9 cellular contexts compared by ENCODE assay signal in genomic region chr12:54588110-54588831, GRCh38. TPM values are rescaled to one million over a fixed set of nuclear protein-coding genes. Genes with fewer than 3 reads are reported as not detected.
DNase-seq lines count a peak whose midpoint lies in the region; ATAC-seq, FAIRE-seq and TF ChIP-seq lines count a peak whose summit lies in the region.
"Had no signal": no experiment of that assay in that cellular context is flagged by ENCODE, and none has a peak within 500 bp of the region (broad histone marks: within the 10 kb centered on the region; RNA-seq: fewer than 3 reads in every experiment).

TSS of gene PPP1R1A (minus strand) at chr12:54588659. CDS start at chr12:54588488, 171 bp downstream.

- no peaks in the 10 kb centered on the region for H4K20me1 ChIP-seq in HepG2 (ENCODE audit: insufficient read depth, low read length)

- H3K9me3 ChIP-seq in HepG2 (ENCODE audit: low read length) = no peaks in the 10 kb centered on the region
- no peaks in the 10 kb centered on the region for H3K9me3 ChIP-seq in stomach smooth muscle (ENCODE audit: control insufficient read depth in 2 of 2, low read length in 2 of 2)

- DNase-seq in DMS53 (lab: John Stamatoyannopoulos, UW) (peak; percentile 52), DMS53 treated with DMSO at 0.1 percent for 48 hours (lab: John Stamatoyannopoulos, UW; ENCODE audit: unreplicated experiment) (no peak), HepG2 (ENCODE audit: low spot score) (no peak), dermis blood vessel endothelial cell (no peak), GM13976 (ENCODE audit: low spot score) (no peak)
- no peak for DNase-seq in activated CD4-positive, CD25-positive, alpha-beta regulatory T cell treated with anti-CD3 and anti-CD28 coated beads, Interleukin-2, amount 50 U/mL, for 72 hours

- H3K4me1 Mint-ChIP-seq in brain = peaks cover 82% of the 10 kb centered on the region

- in situ Hi-C loops in HepG2 (cut with HindIII; ENCODE audit: extremely low pct_ligation_motif_present, low pct_unique_long_range_greater_than_20kb) (no loop called here), GM13976 (cut with MboI; ENCODE audit: low sequenced_read_pairs, unreplicated experiment) (no loop called here)

- H3K27ac ChIP-seq in HepG2 (ENCODE audit: extremely low read length, insufficient read depth, low read length) (no peak within 1 kb of the TSS), stomach smooth muscle (ENCODE audit: low read length) (peak within 1 kb of the TSS; percentile 82)

- TF ChIP-seq EP300 in HepG2 (IDR thresholded peaks at IDR 0.05; ENCODE audit: low read depth in 2 of 2, low read length in 2 of 2) (no peak), HepG2 (CRISPR knock-in tag; IDR thresholded peaks at IDR 0.05; ENCODE audit: borderline replicate concordance) (no peak)

- intact Hi-C loops in HepG2 (cut with micrococcal nuclease; ENCODE audit: unreplicated experiment) = no loop called here

- WGBS in HepG2 (ENCODE audit: low lambda C conversion rate) = 13% methylated on average over 17 of the region's 75 CpGs

- FAIRE-seq in HepG2 (lab: Jason Lieb, UNC) = no peak
- FAIRE-seq: A204.1 had no signal

- H2AFZ ChIP-seq in HepG2 (ENCODE audit: low read length) = no peak within 1 kb of the TSS

- ATAC-seq in HepG2 = peak; percentile 35

- H3K27ac Mint-ChIP-seq in brain = peak within 1 kb of the TSS in 3 of 5 experiments; percentile 43 to 76 (median 75)

- no peak for TF ChIP-seq POLR2A in HepG2 (IDR thresholded peaks at IDR 0.05; ENCODE audit: insufficient read depth in 1 of 2, low read depth in 2 of 2, low read length in 2 of 2)

- POLR2A ChIA-PET in HepG2 (lab: Yijun Ruan, JAX) = no interaction called here

- no peak for TF ChIP-seq RAD21 in HepG2 (CRISPR knock-in tag; IDR thresholded peaks at IDR 0.05)

- H3K4me1 ChIP-seq in HepG2 (ENCODE audit: insufficient read depth, low read length) (peaks cover 14% of the 10 kb centered on the region), stomach smooth muscle (ENCODE audit: control insufficient read depth, insufficient read depth, low read length) (peaks cover 65% of the 10 kb centered on the region)

- peaks cover 0 to 2% (median 0%) of the 10 kb centered on the region in 5 experiments for H3K9me3 Mint-ChIP-seq in brain

- H3K9ac ChIP-seq in HepG2 (ENCODE audit: insufficient read depth, low read depth, low read length) = no peak within 1 kb of the TSS
- peak within 1 kb of the TSS; percentile 68 to 73 for H3K9ac ChIP-seq in stomach smooth muscle (ENCODE audit: low read length in 2 of 2)

- H3K36me3 ChIP-seq in HepG2 (replicated peaks in 1 of 2; ENCODE audit: control insufficient read depth in 1 of 2, insufficient read depth in 2 of 2, low read length in 2 of 2) (no peaks in the 10 kb centered on the region), stomach smooth muscle (ENCODE audit: control insufficient read depth in 2 of 2, insufficient read depth in 2 of 2, low read length in 2 of 2) (peaks cover 0 to 2% of the 10 kb centered on the region in 2 donors)

- peaks cover 20% of the 10 kb centered on the region for H3K27me3 Mint-ChIP-seq in brain

- H3K36me3 Mint-ChIP-seq in brain = no peaks in the 10 kb centered on the region

- H3K27me3 ChIP-seq in HepG2 (ENCODE audit: control insufficient read depth in 1 of 2, insufficient read depth in 2 of 2, low read length in 2 of 2) = peaks cover 4 to 79% of the 10 kb centered on the region in 2 experiments
- H3K27me3 ChIP-seq in stomach smooth muscle (ENCODE audit: control insufficient read depth in 1 of 2, insufficient read depth in 2 of 2, low read length in 2 of 2) = no peaks in the 10 kb centered on the region

- BruUV-seq in HepG2 (replicated peaks; lab: Mats Ljungman, UMichigan) = no TSS peak

- H3K4me3 Mint-ChIP-seq in brain = peak within 1 kb of the TSS; percentile 80 to 87 (median 83)

- TF ChIP-seq CTCF in brain (conservative IDR thresholded peaks at IDR 0.05) = no peak
- TF ChIP-seq CTCF in HepG2 (CRISPR knock-in tag; IDR thresholded peaks at IDR 0.05) = no peak
- TF ChIP-seq CTCF in GM13976 (IDR thresholded peaks at IDR 0.05; ENCODE audit: borderline replicate concordance, control extremely low read depth, extremely low read depth, insufficient read depth, missing control alignments) = no peak

- peak within 1 kb of the TSS; percentile 19 to 48 (median 21); a peak in 2 of 6 replicates for H3K4me3 ChIP-seq in HepG2 (replicated peaks in 1 of 3; ENCODE audit: insufficient read depth in 1 of 3, low read depth in 2 of 3, low read length in 3 of 3)
- H3K4me3 ChIP-seq in stomach smooth muscle (ENCODE audit: low read length in 2 of 2) = peak within 1 kb of the TSS; percentile 82 to 89

- CTCF ChIA-PET in HepG2 (lab: Yijun Ruan, JAX; ENCODE audit: low intra/inter-chr PET ratio, low total read pairs) = no interaction called here

- peak within 1 kb of the TSS; percentile 53 for H3K4me2 ChIP-seq in HepG2 (ENCODE audit: low read depth, low read length)

- H3K79me2 ChIP-seq in HepG2 (ENCODE audit: insufficient read depth, low read length) = no peaks in the 10 kb centered on the region

TF ChIP-seq in HepG2, 621 proteins besides CTCF, POLR2A, EP300 and RAD21 (continues in another document):
- TF ChIP-seq CERS6 (CRISPR knock-in tag; IDR thresholded peaks at IDR 0.05) (no peak), ZNF484 (CRISPR knock-in tag; IDR thresholded peaks at IDR 0.05; ENCODE audit: borderline replicate concordance, low read depth) (no peak), HNRNPUL1 (IDR thresholded peaks at IDR 0.05; ENCODE audit: low read depth, low read length) (no peak), FOXA3 (CRISPR knock-in tag; IDR thresholded peaks at IDR 0.05) (no peak), MXD1 (CRISPR knock-in tag; IDR thresholded peaks at IDR 0.05) (no peak), HNF4G (IDR thresholded peaks at IDR 0.05; ENCODE audit: borderline replicate concordance, low read depth, low read length) (no peak), HNF4G (CRISPR knock-in tag; IDR thresholded peaks at IDR 0.05; ENCODE audit: borderline replicate concordance, low read depth) (no peak), KAT8 (CRISPR knock-in tag; IDR thresholded peaks at IDR 0.05) (no peak), MIER2 (CRISPR knock-in tag; IDR thresholded peaks at IDR 0.05) (no peak), ZNF598 (CRISPR knock-in tag; IDR thresholded peaks at IDR 0.05; ENCODE audit: borderline replicate concordance) (no peak), ZFX (CRISPR knock-in tag; IDR thresholded peaks at IDR 0.05; ENCODE audit: low read depth) (no peak)

RNA-seq across cellular contexts. Expression of gene PPP1R1A, which starts in this region (rescaled TPM):
- polyA plus RNA-seq in brain (ENCODE audit: insufficient read depth, low read depth, low replicate concordance) (16.0 TPM), HepG2 (2011; rRNA removed) (not detected in 2 replicates)
- total RNA-seq in HepG2 (2016; rRNA removed; fragmentation: Illumina TruSeq; extraction: Trizol) (0.20 TPM in 1 of 2 replicates, not detected in the other), dermis blood vessel endothelial cell (0.17 TPM in 1 of 2 replicates, not detected in the other)
- 2.0 and 3.3 TPM in 2 replicates for total RNA-seq in HepG2 (2016; cell fraction: cytosol; rRNA removed; fragmentation: Illumina TruSeq; extraction: Trizol; ENCODE audit: low read depth)
- 0.32 TPM in 1 of 2 replicates, not detected in the other for total RNA-seq in HepG2 (2016; cell fraction: insoluble cytoplasmic fraction; rRNA removed; fragmentation: Illumina TruSeq; extraction: Trizol)
- total RNA-seq in HepG2 (2016; cell fraction: membrane; rRNA removed; fragmentation: Illumina TruSeq; extraction: Trizol) = 2.0 TPM in 2 replicates
- not detected in 2 replicates for total RNA-seq in HepG2 (2016; cell fraction: nucleus; rRNA removed; fragmentation: Illumina TruSeq; extraction: Trizol)
- polyA plus RNA-seq in HepG2 (2011; cell fraction: cytosol; rRNA removed) = not detected in 2 replicates
- not detected in 2 replicates for polyA plus RNA-seq in HepG2 (2011; cell fraction: nucleus; rRNA removed)
- not detected in 2 replicates for polyA plus RNA-seq in HepG2 (2012)
- polyA plus RNA-seq in HepG2 (2016; cell fraction: cytosol; fragmentation: Illumina TruSeq; extraction: Trizol; ENCODE audit: low read depth) = 6.8 and 7.3 TPM in 2 replicates
- polyA plus RNA-seq in HepG2 (2016; cell fraction: insoluble cytoplasmic fraction; fragmentation: Illumina TruSeq; extraction: Trizol; ENCODE audit: low read depth) = 0.42 and 0.51 TPM in 2 replicates
- 3.8 and 4.0 TPM in 2 replicates for polyA plus RNA-seq in HepG2 (2016; cell fraction: membrane; fragmentation: Illumina TruSeq; extraction: Trizol; ENCODE audit: low read depth)
- 0.74 TPM in 1 of 2 replicates, not detected in the other for polyA plus RNA-seq in HepG2 (2016; cell fraction: nucleus; fragmentation: Illumina TruSeq; extraction: Trizol; ENCODE audit: insufficient read depth, low read depth)
- polyA minus RNA-seq in HepG2 (2011; rRNA and poly(A)+ RNA removed; ENCODE audit: low replicate concordance) = not detected in 2 replicates
- polyA minus RNA-seq in HepG2 (2011; cell fraction: cytosol; rRNA and poly(A)+ RNA removed) = not detected in 2 replicates
- not detected in 2 replicates for polyA minus RNA-seq in HepG2 (2011; cell fraction: nucleus; rRNA and poly(A)+ RNA removed)
